12 cellular contexts compared by ENCODE assay signal in genomic region chr4:57501715-57502114, GRCh38.
A peak's percentile ranks its signal among the peaks of the same experiment; 100 is the strongest.
DNase-seq lines count a peak whose midpoint lies in the region; ATAC-seq and TF ChIP-seq lines count a peak whose summit lies in the region.
"Had no signal": no experiment of that assay in that cellular context is flagged by ENCODE, and none has a peak within 500 bp of the region (broad histone marks: within the 10 kb centered on the region; RNA-seq: fewer than 3 reads in every experiment).

No MANE protein-coding gene starts in this region.

- H3K27me3 ChIP-seq in RWPE2 (ENCODE audit: insufficient read depth, poor library complexity, severe bottlenecking) (peaks cover 26% of the 10 kb centered on the region), foreskin keratinocyte (peaks cover 6% of the 10 kb centered on the region)
- H3K27me3 ChIP-seq: suprapubic skin had no signal

- H3K9me3 ChIP-seq in RWPE2 (ENCODE audit: severe bottlenecking): no peaks in the 10 kb centered on the region
- H3K9me3 ChIP-seq: suprapubic skin had no signal

- peak; percentile 49 for DNase-seq in ELR (ENCODE audit: low read depth)
- no peak for DNase-seq in RWPE2 (ENCODE audit: low spot score)
- peak; percentile 65 to 82 for DNase-seq in foreskin keratinocyte
- no peak for DNase-seq in omental fat pad (ENCODE audit: low spot score)
- no peak for DNase-seq in COR-L47 (lab: John Stamatoyannopoulos, UW)
- no peak for DNase-seq in NOMO-1 treated with DMSO at 0.1 percent for 48 hours (lab: John Stamatoyannopoulos, UW; ENCODE audit: unreplicated experiment)
- DNase-seq: CD4-positive, CD25-positive, alpha-beta regulatory T cell; left colon; NCI-H1417 treated with DMSO at 0.1 percent for 48 hours had no signal

- H3K4me3 ChIP-seq in RWPE2 (ENCODE audit: severe bottlenecking): no peak overlapping the region
- H3K4me3 ChIP-seq: suprapubic skin had no signal

- H3K27ac ChIP-seq in RWPE2 (ENCODE audit: poor library complexity, severe bottlenecking): no peak overlapping the region
- H3K27ac ChIP-seq in foreskin keratinocyte: no peak overlapping the region
- H3K27ac ChIP-seq: suprapubic skin had no signal

- ATAC-seq in RWPE2 (ENCODE audit: low read depth) (peak; percentile 77), foreskin keratinocyte (peak; percentile 89), omental fat pad (ENCODE audit: low FRiP score) (peak; percentile 98), HG03135 (IDR thresholded peaks at IDR 0.05; ENCODE audit: unreplicated experiment) (no peak), GM21526 (IDR thresholded peaks at IDR 0.05; ENCODE audit: low FRiP score, unreplicated experiment) (no peak)
- ATAC-seq: left colon had no signal

- H3K36me3 ChIP-seq in RWPE2 (ENCODE audit: low read depth): no peaks in the 10 kb centered on the region
- H3K36me3 ChIP-seq: suprapubic skin had no signal

- TF ChIP-seq CTCF in RWPE2 (IDR thresholded peaks at IDR 0.05; ENCODE audit: poor library complexity, severe bottlenecking): no peak
- TF ChIP-seq CTCF in foreskin keratinocyte (conservative IDR thresholded peaks at IDR 0.05): no peak
- TF ChIP-seq CTCF in omental fat pad (IDR thresholded peaks at IDR 0.05): no peak

- H3K4me1 ChIP-seq in RWPE2 (ENCODE audit: insufficient read depth, poor library complexity, severe bottlenecking) (no peaks in the 10 kb centered on the region), foreskin keratinocyte (no peaks in the 10 kb centered on the region)
- H3K4me1 ChIP-seq: suprapubic skin had no signal

Comparison
In these comparisons a context has a peak if more than half of its experiments do, and no peak if none do; other contexts are left out.
1. DNase-seq: peak in ELR (single experiment) and foreskin keratinocyte (2 of 2); none in RWPE2 (single experiment), omental fat pad (single experiment), COR-L47 (single experiment) and NOMO-1 treated with DMSO at 0.1 percent for 48 hours (single experiment).
2. ATAC-seq: peak in RWPE2 (single experiment), foreskin keratinocyte (single experiment) and omental fat pad (single experiment); none in HG03135 (single experiment) and GM21526 (single experiment).